In genomic region chr2:105509271-105510086, GRCh38 we compare ENCODE assay signal across 23 cellular contexts.
"Had no signal": no experiment of that assay in that cellular context is flagged by ENCODE, and none has a peak within 500 bp of the region (broad histone marks: within the 10 kb centered on the region; RNA-seq: fewer than 3 reads in every experiment).

No MANE protein-coding gene starts in this region.

- H3K4me3 Mint-ChIP-seq: activated CD8-positive, alpha-beta memory T cell treated with anti-CD3 and anti-CD28 coated beads, Interleukin-2, amount 10 ng/mL, durations not matched to agents 7 days and 5 days; activated CD8-positive, alpha-beta T cell treated with anti-CD3 and anti-CD28 coated beads for 36 hours; activated naive CD8-positive, alpha-beta T cell treated with anti-CD3 and anti-CD28 coated beads, Interleukin-2, amount 50 U/mL, for 24 hours; naive thymus-derived CD8-positive, alpha-beta T cell had no signal

- H3K36me3 Mint-ChIP-seq: activated CD8-positive, alpha-beta memory T cell treated with anti-CD3 and anti-CD28 coated beads, Interleukin-2, amount 10 ng/mL, durations not matched to agents 7 days and 5 days; naive thymus-derived CD8-positive, alpha-beta T cell had no signal

- H3K9me3 ChIP-seq: lower lobe of right lung, neutrophil, upper lobe of left lung had no signal

- H3K4me1 Mint-ChIP-seq: activated CD8-positive, alpha-beta memory T cell treated with anti-CD3 and anti-CD28 coated beads, Interleukin-2, amount 10 ng/mL, durations not matched to agents 7 days and 5 days; activated naive CD8-positive, alpha-beta T cell treated with anti-CD3 and anti-CD28 coated beads, Interleukin-2, amount 50 U/mL, for 24 hours; naive thymus-derived CD8-positive, alpha-beta T cell had no signal

- H3K27me3 ChIP-seq: neutrophil, upper lobe of left lung had no signal

- DNase-seq: activated CD4-positive, alpha-beta T cell treated with anti-CD3 and anti-CD28 coated beads for 48 hours; activated CD8-positive, alpha-beta memory T cell treated with anti-CD3 and anti-CD28 coated beads, Interleukin-2, amount 10 ng/mL, durations not matched to agents 7 days and 5 days; activated CD8-positive, alpha-beta T cell treated with anti-CD3 and anti-CD28 coated beads for 36 hours; activated gamma-delta T cell; activated naive CD4-positive, alpha-beta T cell treated with anti-CD3 and anti-CD28 coated beads, Interleukin-2, amount 50 U/mL, for 16 hours; activated naive CD8-positive, alpha-beta T cell treated with anti-CD3 and anti-CD28 coated beads, Interleukin-2, amount 50 U/mL, for 24 hours; activated T-cell treated with anti-CD3 and anti-CD28 coated beads for 4 hours; caudate nucleus; dermis blood vessel endothelial cell; effector CD8-positive, alpha-beta T cell; erythroblast; foreskin melanocyte; glutamatergic neuron; lower lobe of right lung; naive thymus-derived CD8-positive, alpha-beta T cell; stimulated activated CD4-positive, alpha-beta T cell treated with anti-CD3 and anti-CD28 coated beads, Interleukin-2, amount 100 ng/mL, for 48 hours; stimulated activated CD8-positive, alpha-beta memory T cell treated with anti-CD3 and anti-CD28 coated beads, Interleukin-4, amount 100 ng/mL, for 48 hours; stimulated activated naive CD4-positive, alpha-beta T cell; upper lobe of left lung had no signal

- ATAC-seq: activated CD8-positive, alpha-beta memory T cell treated with anti-CD3 and anti-CD28 coated beads, Interleukin-2, amount 10 ng/mL, durations not matched to agents 7 days and 5 days; activated CD8-positive, alpha-beta T cell treated with anti-CD3 and anti-CD28 coated beads for 36 hours; activated naive CD8-positive, alpha-beta T cell treated with anti-CD3 and anti-CD28 coated beads, Interleukin-2, amount 50 U/mL, for 24 hours; lower lobe of right lung; naive thymus-derived CD8-positive, alpha-beta T cell; sciatic nerve; SK-N-SH treated with all-trans-retinoic acid at 6 μM for 48 hours had no signal

- H3K36me3 ChIP-seq: lower lobe of right lung, neutrophil, upper lobe of left lung had no signal

- H3K9me3 Mint-ChIP-seq: activated CD8-positive, alpha-beta T cell treated with anti-CD3 and anti-CD28 coated beads for 36 hours; activated naive CD8-positive, alpha-beta T cell treated with anti-CD3 and anti-CD28 coated beads, Interleukin-2, amount 50 U/mL, for 24 hours; naive thymus-derived CD8-positive, alpha-beta T cell had no signal

- H3K27ac Mint-ChIP-seq: activated CD8-positive, alpha-beta memory T cell treated with anti-CD3 and anti-CD28 coated beads, Interleukin-2, amount 10 ng/mL, durations not matched to agents 7 days and 5 days; activated CD8-positive, alpha-beta T cell treated with anti-CD3 and anti-CD28 coated beads for 36 hours; activated naive CD8-positive, alpha-beta T cell treated with anti-CD3 and anti-CD28 coated beads, Interleukin-2, amount 50 U/mL, for 24 hours; naive thymus-derived CD8-positive, alpha-beta T cell had no signal

- H3K4me3 ChIP-seq: lower lobe of right lung, upper lobe of left lung had no signal

- H3K27ac ChIP-seq: lower lobe of right lung, neutrophil, upper lobe of left lung had no signal

- FAIRE-seq: islet of Langerhans had no signal

- H3K4me1 ChIP-seq: lower lobe of right lung, upper lobe of left lung had no signal

- H3K27me3 Mint-ChIP-seq: activated CD8-positive, alpha-beta T cell treated with anti-CD3 and anti-CD28 coated beads for 36 hours; activated naive CD8-positive, alpha-beta T cell treated with anti-CD3 and anti-CD28 coated beads, Interleukin-2, amount 50 U/mL, for 24 hours had no signal
